7 cellular contexts compared by ENCODE assay signal in genomic region chr3:107294117-107294516, GRCh38.
"Had no signal": no experiment of that assay in that cellular context is flagged by ENCODE, and none has a peak within 500 bp of the region (broad histone marks: within the 10 kb centered on the region; RNA-seq: fewer than 3 reads in every experiment).

No MANE protein-coding gene starts in this region.

- H3K4me3 ChIP-seq: GM23248, HAP-1 had no signal

- DNase-seq: GM23248, GOT3, H7, IMR-90, KG1 had no signal

- H3K36me3 ChIP-seq: HAP-1 had no signal

- H2AFZ ChIP-seq: GM23248 had no signal

- H3K4me1 ChIP-seq: HAP-1 had no signal

- H3K27ac ChIP-seq: GM23248, HL-60 had no signal

- H3K9me3 ChIP-seq: HAP-1 had no signal

- H3K9ac ChIP-seq: GM23248 had no signal
